In genomic region chr2:175035806-175036205, GRCh38 we compare ENCODE assay signal across 32 cellular contexts.
"Had no signal": no experiment of that assay in that cellular context is flagged by ENCODE, and none has a peak within 500 bp of the region (broad histone marks: within the 10 kb centered on the region; RNA-seq: fewer than 3 reads in every experiment).

No MANE protein-coding gene starts in this region.

- H3K9me3 ChIP-seq: ascending aorta, gastrocnemius medialis, left lung, neutrophil, ovary, sigmoid colon, uterus had no signal

- H3K36me3 ChIP-seq: ascending aorta, brain microvascular endothelial cell, gastrocnemius medialis, left lung, neutrophil, ovary, sigmoid colon, uterus, WERI-Rb-1 had no signal

- H3K27me3 ChIP-seq: ascending aorta, brain microvascular endothelial cell, gastrocnemius medialis, left lung, neutrophil, ovary, sigmoid colon, uterus had no signal

- H3K4me1 ChIP-seq: ascending aorta, gastrocnemius medialis, sigmoid colon, uterus had no signal

- H3K4me3 ChIP-seq: ascending aorta, gastrocnemius medialis, left lung, lung, ovary, smooth muscle cell, uterus had no signal

- H3K36me3 Mint-ChIP-seq: activated naive CD4-positive, alpha-beta T cell treated with anti-CD3 and anti-CD28 coated beads, Interleukin-2, amount 10 ng/mL, durations not matched to agents 7 days and 5 days; stimulated activated memory B cell treated with anti-CD40 and anti-IgM and Interleukin-4, amounts not matched to agents 10 μg/mL and 1 μg/mL and 100 μg/mL, for 72 hours; type B pancreatic cell had no signal

- H3K27me3 Mint-ChIP-seq: activated naive CD4-positive, alpha-beta T cell treated with anti-CD3 and anti-CD28 coated beads, Interleukin-2, amount 10 ng/mL, durations not matched to agents 7 days and 5 days; activated naive CD8-positive, alpha-beta T cell treated with anti-CD3 and anti-CD28 coated beads, Interleukin-2, amount 10 ng/mL, durations not matched to agents 7 days and 5 days; effector memory CD8-positive, alpha-beta T cell; progenitor cell of endocrine pancreas; stimulated activated memory B cell treated with anti-CD40 and anti-IgM and Interleukin-4, amounts not matched to agents 10 μg/mL and 1 μg/mL and 100 μg/mL, for 72 hours; stimulated activated naive CD8-positive, alpha-beta T cell treated with anti-CD3 and anti-CD28 coated beads, Interleukin-15, amount 100 ng/mL, for 72 hours; type B pancreatic cell had no signal

- H3K27ac Mint-ChIP-seq: activated naive CD4-positive, alpha-beta T cell treated with anti-CD3 and anti-CD28 coated beads, Interleukin-2, amount 10 ng/mL, durations not matched to agents 7 days and 5 days; activated naive CD8-positive, alpha-beta T cell treated with anti-CD3 and anti-CD28 coated beads, Interleukin-2, amount 10 ng/mL, durations not matched to agents 7 days and 5 days; effector memory CD8-positive, alpha-beta T cell; nephron; progenitor cell of endocrine pancreas; stimulated activated memory B cell treated with anti-CD40 and anti-IgM and Interleukin-4, amounts not matched to agents 10 μg/mL and 1 μg/mL and 100 μg/mL, for 72 hours; stimulated activated naive CD8-positive, alpha-beta T cell treated with anti-CD3 and anti-CD28 coated beads, Interleukin-15, amount 100 ng/mL, for 72 hours; type B pancreatic cell had no signal

- H3K4me2 ChIP-seq: smooth muscle cell had no signal

- ATAC-seq: activated CD4-positive, CD25-positive, alpha-beta regulatory T cell treated with anti-CD3 and anti-CD28 coated beads, Interleukin-2, amount 50 U/mL, for 24 hours; gastrocnemius medialis; stimulated activated memory B cell treated with anti-CD40 and anti-IgM and Interleukin-4, amounts not matched to agents 10 μg/mL and 1 μg/mL and 100 μg/mL, for 72 hours; stimulated activated naive CD8-positive, alpha-beta T cell treated with anti-CD3 and anti-CD28 coated beads, Interleukin-15, amount 100 ng/mL, for 72 hours had no signal

- H3K4me1 Mint-ChIP-seq: nephron; stimulated activated memory B cell treated with anti-CD40 and anti-IgM and Interleukin-4, amounts not matched to agents 10 μg/mL and 1 μg/mL and 100 μg/mL, for 72 hours had no signal

- H3K4me3 Mint-ChIP-seq: activated naive CD4-positive, alpha-beta T cell treated with anti-CD3 and anti-CD28 coated beads, Interleukin-2, amount 10 ng/mL, durations not matched to agents 7 days and 5 days; activated naive CD8-positive, alpha-beta T cell treated with anti-CD3 and anti-CD28 coated beads, Interleukin-2, amount 10 ng/mL, durations not matched to agents 7 days and 5 days; effector memory CD8-positive, alpha-beta T cell; nephron; stimulated activated memory B cell treated with anti-CD40 and anti-IgM and Interleukin-4, amounts not matched to agents 10 μg/mL and 1 μg/mL and 100 μg/mL, for 72 hours; stimulated activated naive CD8-positive, alpha-beta T cell treated with anti-CD3 and anti-CD28 coated beads, Interleukin-15, amount 100 ng/mL, for 72 hours; type B pancreatic cell had no signal

- DNase-seq: activated CD4-positive, alpha-beta T cell treated with anti-CD3 and anti-CD28 coated beads for 48 hours; activated CD4-positive, alpha-beta T cell treated with anti-CD3 and anti-CD28 coated beads, Interleukin-2, amount 50 U/mL, for 48 hours; activated CD8-positive, alpha-beta memory T cell treated with anti-CD3 and anti-CD28 coated beads for 24 hours; activated gamma-delta T cell; activated naive CD4-positive, alpha-beta T cell treated with anti-CD3 and anti-CD28 coated beads, Interleukin-2, amount 10 ng/mL, durations not matched to agents 7 days and 5 days; activated naive CD8-positive, alpha-beta T cell treated with anti-CD3 and anti-CD28 coated beads, Interleukin-2, amount 10 ng/mL, durations not matched to agents 7 days and 5 days; activated T-cell treated with anti-CD3 and anti-CD28 coated beads, Interleukin-2, amount 50 U/mL, for 1 hour; brain microvascular endothelial cell; cortex of kidney; effector memory CD8-positive, alpha-beta T cell; gastrocnemius medialis; glutamatergic neuron; left lung; ovary; sigmoid colon; stimulated activated CD4-positive, alpha-beta T cell treated with anti-CD3 and anti-CD28 coated beads, Interleukin-1b, Interleukin-23, amount 100 ng/mL, for 48 hours; stimulated activated CD4-positive, alpha-beta T cell treated with anti-CD3 and anti-CD28 coated beads, Interleukin-4, amount 100 ng/mL, for 4 hours; stimulated activated CD8-positive, alpha-beta memory T cell treated with anti-CD3 and anti-CD28 coated beads, Interleukin-4, amount 100 ng/mL, for 48 hours; stimulated activated naive CD8-positive, alpha-beta T cell treated with anti-CD3 and anti-CD28 coated beads, Interleukin-15, amount 100 ng/mL, for 72 hours; substantia nigra; T-helper 9 cell; uterus; WERI-Rb-1 had no signal

- H3K9me3 Mint-ChIP-seq: activated naive CD4-positive, alpha-beta T cell treated with anti-CD3 and anti-CD28 coated beads, Interleukin-2, amount 10 ng/mL, durations not matched to agents 7 days and 5 days; activated naive CD8-positive, alpha-beta T cell treated with anti-CD3 and anti-CD28 coated beads, Interleukin-2, amount 10 ng/mL, durations not matched to agents 7 days and 5 days; effector memory CD8-positive, alpha-beta T cell; nephron; stimulated activated memory B cell treated with anti-CD40 and anti-IgM and Interleukin-4, amounts not matched to agents 10 μg/mL and 1 μg/mL and 100 μg/mL, for 72 hours; type B pancreatic cell had no signal

- H3K27ac ChIP-seq: ascending aorta, brain microvascular endothelial cell, gastrocnemius medialis, left lung, neutrophil, ovary, sigmoid colon, uterus, WERI-Rb-1 had no signal
